Comparison of ENCODE assay signal across 1 cellular context in genomic region chr17:28902819-28903545, GRCh38.
TF ChIP-seq lines count a peak whose summit lies in the region.

TSS of gene DHRS13 (minus strand) at chr17:28903079. CDS start at chr17:28902944, 135 bp downstream.

TF ChIP-seq in HEK293, 187 proteins besides CTCF, POLR2A, EP300 and RAD21 (continued from another document and continues in another):
- peak; percentile 19; the same call in 1 of the 2 replicates for TF ChIP-seq PRDM2 (tag by site-specific recombination; IDR thresholded peaks at IDR 0.05; ENCODE audit: borderline replicate concordance)
- peak; percentile 43 for TF ChIP-seq ZBTB17 (tag by site-specific recombination; IDR thresholded peaks at IDR 0.05)
- TF ChIP-seq KLF10 (tag by site-specific recombination; IDR thresholded peaks at IDR 0.05), result peak; percentile 100
- no peak for TF ChIP-seq ZNF473 (tag by site-specific recombination; IDR thresholded peaks at IDR 0.05)
- TF ChIP-seq ZNF24 (tag by site-specific recombination; IDR thresholded peaks at IDR 0.05), result peak; percentile 47; the same call in 1 of the 2 replicates
- peak; percentile 86 for TF ChIP-seq ZNF449 (tag by site-specific recombination; IDR thresholded peaks at IDR 0.05)
- TF ChIP-seq ZNF362 (tag by site-specific recombination; IDR thresholded peaks at IDR 0.05), result no peak
- no peak for TF ChIP-seq ZSCAN16 (tag by site-specific recombination; IDR thresholded peaks at IDR 0.05)
- no peak for TF ChIP-seq ZNF302 (tag by site-specific recombination; IDR thresholded peaks at IDR 0.05; ENCODE audit: low read depth)
- TF ChIP-seq HOXA7 (CRISPR knock-in tag; IDR thresholded peaks at IDR 0.05; ENCODE audit: borderline replicate concordance), result 0 out of 2 replicates have a peak, but pooled peaks have one; percentile 27
- TF ChIP-seq ZEB2 (tag by site-specific recombination; IDR thresholded peaks at IDR 0.05), result peak; percentile 91
- TF ChIP-seq ZNF112 (tag by site-specific recombination; IDR thresholded peaks at IDR 0.05), result no peak
- peak; percentile 80 for TF ChIP-seq ZSCAN4 (tag by site-specific recombination; IDR thresholded peaks at IDR 0.05)
- TF ChIP-seq ZNF785 (tag by site-specific recombination; IDR thresholded peaks at IDR 0.05), result no peak
- TF ChIP-seq ZNF23 (tag by site-specific recombination; IDR thresholded peaks at IDR 0.05; ENCODE audit: borderline replicate concordance), result no peak
- no peak for TF ChIP-seq ZNF211 (tag by site-specific recombination; IDR thresholded peaks at IDR 0.05; ENCODE audit: low read depth)
- no peak for TF ChIP-seq ZNF645 (tag by site-specific recombination; IDR thresholded peaks at IDR 0.05)
- no peak for TF ChIP-seq ZBTB11 (tag by site-specific recombination; conservative IDR thresholded peaks at IDR 0.05; ENCODE audit: low read depth)
- no peak for TF ChIP-seq ZNF544 (tag by site-specific recombination; IDR thresholded peaks at IDR 0.05)
- TF ChIP-seq ZNF292 (tag by site-specific recombination; IDR thresholded peaks at IDR 0.05; ENCODE audit: borderline replicate concordance, low read depth), result no peak
- TF ChIP-seq ZNF140 (tag by site-specific recombination; IDR thresholded peaks at IDR 0.05), result no peak
- TF ChIP-seq ZNF280D (tag by site-specific recombination; IDR thresholded peaks at IDR 0.05), result no peak
- TF ChIP-seq KLF1 (tag by site-specific recombination; IDR thresholded peaks at IDR 0.05), result peak; percentile 79
- no peak for TF ChIP-seq ZFP41 (tag by site-specific recombination; IDR thresholded peaks at IDR 0.05; ENCODE audit: borderline replicate concordance)
- peak; percentile 98 for TF ChIP-seq ZNF561 (tag by site-specific recombination; IDR thresholded peaks at IDR 0.05; ENCODE audit: borderline replicate concordance)
- peak; percentile 99 for TF ChIP-seq ZFHX2 (tag by site-specific recombination; conservative IDR thresholded peaks at IDR 0.05)
- no peak for TF ChIP-seq ZNF626 (tag by site-specific recombination; IDR thresholded peaks at IDR 0.05)
- TF ChIP-seq PBX3 (CRISPR knock-in tag; IDR thresholded peaks at IDR 0.05), result peak; percentile 95
- no peak for TF ChIP-seq ZNF555 (tag by site-specific recombination; conservative IDR thresholded peaks at IDR 0.05)
- TF ChIP-seq ZNF138 (tag by site-specific recombination; IDR thresholded peaks at IDR 0.05; ENCODE audit: borderline replicate concordance), result no peak
- no peak; the same call in 1 of the 2 replicates for TF ChIP-seq ZNF639 (tag by site-specific recombination; IDR thresholded peaks at IDR 0.05)
- TF ChIP-seq ZNF404 (tag by site-specific recombination; IDR thresholded peaks at IDR 0.05), result no peak
- TF ChIP-seq ZNF121 (tag by site-specific recombination; IDR thresholded peaks at IDR 0.05), result no peak
- TF ChIP-seq GLIS2 (tag by site-specific recombination; IDR thresholded peaks at IDR 0.05), result peak; percentile 94
- TF ChIP-seq BCL11A (tag by site-specific recombination; IDR thresholded peaks at IDR 0.05; ENCODE audit: low read depth), result no peak
- peak; percentile 38; the same call in 1 of the 2 replicates for TF ChIP-seq ZNF423 (tag by site-specific recombination; IDR thresholded peaks at IDR 0.05)
- TF ChIP-seq ZNF2 (tag by site-specific recombination; IDR thresholded peaks at IDR 0.05), result peak; percentile 85
